1 cellular context compared by ENCODE assay signal in genomic region chr19:18493440-18494266, GRCh38.
TF ChIP-seq lines count a peak whose summit lies in the region.

No MANE protein-coding gene starts in this region.

TF ChIP-seq in K562, 482 proteins besides CTCF, POLR2A, EP300 and RAD21:
- 0 out of 2 replicates have a peak, but pooled peaks have one; percentile 6 for TF ChIP-seq POLR2G (IDR thresholded peaks at IDR 0.05; ENCODE audit: low read depth, low read length)
- TF ChIP-seq ZHX1 (conservative IDR thresholded peaks at IDR 0.05; ENCODE audit: low read length): no peak
